Comparison of ENCODE assay signal across 16 cellular contexts in genomic region chr14:101024686-101025085, GRCh38.
A peak's percentile ranks its signal among the peaks of the same experiment; 100 is the strongest.
DNase-seq lines count a peak whose midpoint lies in the region; ATAC-seq, FAIRE-seq and TF ChIP-seq lines count a peak whose summit lies in the region.
"Had no signal": no experiment of that assay in that cellular context is flagged by ENCODE, and none has a peak within 500 bp of the region (broad histone marks: within the 10 kb centered on the region; RNA-seq: fewer than 3 reads in every experiment).

No MANE protein-coding gene starts in this region.

- peaks cover 4% of the 10 kb centered on the region for H3K9me3 Mint-ChIP-seq in chondrocyte (ENCODE audit: low read depth)
- H3K9me3 Mint-ChIP-seq: CD4-positive, alpha-beta T cell had no signal

- H3K4me1 ChIP-seq in kidney (ENCODE audit: control insufficient read depth in 1 of 2, insufficient read depth in 1 of 2, low read depth in 1 of 2, low read length in 2 of 2) (no peaks in the 10 kb centered on the region), spleen (no peaks in the 10 kb centered on the region)
- H3K4me1 ChIP-seq: BLaER1 treated with 17β-estradiol and CSF1 and Interleukin-3, amounts not matched to agents 10 nM and 100 nM had no signal

- no peak overlapping the region for H3K9ac ChIP-seq in kidney (ENCODE audit: low read length in 2 of 2)
- H3K9ac ChIP-seq: BLaER1 treated with 17β-estradiol and CSF1 and Interleukin-3, amounts not matched to agents 10 nM and 100 nM had no signal

- H3K4me1 Mint-ChIP-seq in chondrocyte (ENCODE audit: low read depth) = no peaks in the 10 kb centered on the region
- H3K4me1 Mint-ChIP-seq: H9 had no signal

- no peak overlapping the region for H3K27ac Mint-ChIP-seq in chondrocyte (ENCODE audit: unreplicated experiment)
- H3K27ac Mint-ChIP-seq: CD4-positive, alpha-beta T cell; H9 had no signal

- H3K27me3 Mint-ChIP-seq in chondrocyte (ENCODE audit: low read depth) = no peaks in the 10 kb centered on the region

- ATAC-seq in sciatic nerve = no peak
- no peak for ATAC-seq in GM18519 (IDR thresholded peaks at IDR 0.05; ENCODE audit: low FRiP score, unreplicated experiment)

- H3K9me3 ChIP-seq in kidney (ENCODE audit: control insufficient read depth in 1 of 2, low read length in 2 of 2) (no peaks in the 10 kb centered on the region), spleen (no peaks in the 10 kb centered on the region)

- TF ChIP-seq POLR2A in spleen (IDR thresholded peaks at IDR 0.05) = no peak

- H3K27ac ChIP-seq in kidney (ENCODE audit: low read depth in 2 of 2, low read length in 2 of 2) (no peak overlapping the region), spleen (no peak overlapping the region)
- H3K27ac ChIP-seq: 22Rv1; BLaER1 treated with 17β-estradiol and CSF1 and Interleukin-3, amounts not matched to agents 10 nM and 100 nM had no signal

- no peaks in the 10 kb centered on the region for H3K36me3 Mint-ChIP-seq in chondrocyte (ENCODE audit: low read depth)

- H3K4me3 Mint-ChIP-seq in chondrocyte (ENCODE audit: unreplicated experiment) = no peak overlapping the region
- H3K4me3 Mint-ChIP-seq: CD4-positive, alpha-beta T cell; H9 had no signal

- TF ChIP-seq CTCF in chondrocyte (IDR thresholded peaks at IDR 0.05) (no peak), kidney (IDR thresholded peaks at IDR 0.05; ENCODE audit: borderline replicate concordance, extremely low read depth, insufficient read depth) (no peak), spleen (IDR thresholded peaks at IDR 0.05 in 8 of 11, conservative IDR thresholded peaks at IDR 0.05 in 3 of 11) (no peak)

- intact Hi-C loops in kidney (cut with DNase I) = no loop called here
- intact Hi-C loops in spleen (cut with DNase I; ENCODE audit: low total_unique reads) = no loop called here
- intact Hi-C loops in sciatic nerve (cut with DNase I) = no loop called here

- no peak for FAIRE-seq in kidney (lab: Jason Lieb, UNC)

- WGBS in spleen, 5 donors = 85 to 96% (median 91%) methylated on average over 10 to 11 of the region's 11 CpGs

- peak; percentile 3 for DNase-seq in activated effector memory CD4-positive, alpha-beta T cell treated with anti-CD3 and anti-CD28 coated beads, Interleukin-2, amount 50 U/mL, for 16 hours
- DNase-seq in activated effector memory CD4-positive, alpha-beta T cell treated with Interleukin-2 at 50 U/mL for 16 hours = no peak
- DNase-seq in chondrocyte (ENCODE audit: low spot score) (peak; percentile 37), kidney (peak; percentile 31), spleen (peak; percentile 18), sciatic nerve (ENCODE audit: low spot score) (no peak), NCI-H524 (lab: John Stamatoyannopoulos, UW) (no peak)
- DNase-seq: AML-193, Calu3, DMS 273 treated with DMSO at 0.1 percent for 48 hours, GOT3, H9 had no signal

- H3K36me3 ChIP-seq in kidney (ENCODE audit: control insufficient read depth in 1 of 2, insufficient read depth in 2 of 2, low read length in 2 of 2) = no peaks in the 10 kb centered on the region
- H3K36me3 ChIP-seq in spleen = peaks cover 0 to 17% (median 0%) of the 10 kb centered on the region in 6 donors
- H3K36me3 ChIP-seq: BLaER1 treated with 17β-estradiol and CSF1 and Interleukin-3, amounts not matched to agents 10 nM and 100 nM had no signal

- peaks cover 0 to 5% (median 0%) of the 10 kb centered on the region in 7 donors for H3K27me3 ChIP-seq in spleen (replicated peaks in 1 of 7)
- H3K27me3 ChIP-seq: BLaER1 treated with 17β-estradiol and CSF1 and Interleukin-3, amounts not matched to agents 10 nM and 100 nM had no signal

- H3K4me3 ChIP-seq in kidney (ENCODE audit: low read length in 2 of 2) (no peak overlapping the region), spleen (no peak overlapping the region)
- H3K4me3 ChIP-seq: BLaER1 treated with 17β-estradiol and CSF1 and Interleukin-3, amounts not matched to agents 10 nM and 100 nM had no signal

Comparison
In these comparisons a context has a peak if more than half of its experiments do, and no peak if none do; other contexts are left out.
1. DNase-seq: peak in activated effector memory CD4-positive, alpha-beta T cell treated with anti-CD3 and anti-CD28 coated beads, Interleukin-2, amount 50 U/mL, for 16 hours (single experiment), chondrocyte (single experiment), kidney (single experiment) and spleen (single experiment); none in activated effector memory CD4-positive, alpha-beta T cell treated with Interleukin-2 at 50 U/mL for 16 hours (single experiment), sciatic nerve (single experiment) and NCI-H524 (0 of 2).